3 cellular contexts compared by ENCODE assay signal in genomic region chr6:32035283-32036013, GRCh38. TPM values are rescaled to one million over a fixed set of nuclear protein-coding genes. Genes with fewer than 3 reads are reported as not detected.
"Had no signal": no experiment of that assay in that cellular context is flagged by ENCODE, and none has a peak within 500 bp of the region (broad histone marks: within the 10 kb centered on the region; RNA-seq: fewer than 3 reads in every experiment).

No MANE protein-coding gene starts in this region.

RNA-seq across cellular contexts. Expression of gene CYP21A2, which starts 2.8 kb away (rescaled TPM):
- total RNA-seq: bronchial epithelial cell, foreskin keratinocyte, glomerular endothelial cell had no signal
